ENCODE assay signal across 8 cellular contexts in the genomic region with DNA sequence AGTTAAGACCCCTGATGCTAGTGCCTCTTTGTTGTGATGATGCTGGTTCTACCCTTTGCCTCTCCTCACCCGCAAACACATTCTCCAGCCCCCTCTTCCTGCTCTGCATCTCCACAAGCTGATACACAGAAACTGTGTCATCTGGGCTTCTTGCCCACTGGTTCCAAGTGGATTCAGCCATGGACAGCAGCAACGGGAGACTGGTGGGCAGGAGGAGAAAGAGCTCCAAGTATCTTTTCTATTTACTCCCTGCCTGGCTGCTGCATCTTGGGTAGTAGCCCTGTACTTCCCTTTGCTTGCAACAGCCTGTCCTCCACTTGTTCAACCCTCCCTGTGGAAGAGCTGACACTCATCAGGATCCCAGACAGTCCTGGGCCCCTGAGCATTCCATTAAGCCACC.
"Had no signal": no experiment of that assay in that cellular context is flagged by ENCODE, and none has a peak within 500 bp of the region (broad histone marks: within the 10 kb centered on the region; RNA-seq: fewer than 3 reads in every experiment).

No MANE protein-coding gene starts in this region.

- H3K27ac ChIP-seq: HL-60 had no signal

- H3K4me3 Mint-ChIP-seq: GM23338, HFFc6, IgD-negative memory B cell had no signal

- H3K36me3 ChIP-seq: HAP-1 had no signal

- H3K36me3 Mint-ChIP-seq: IgD-negative memory B cell had no signal

- H3K4me1 Mint-ChIP-seq: GM23338, IgD-negative memory B cell had no signal

- H3K4me3 ChIP-seq: GM23338, HAP-1 had no signal

- DNase-seq: HFFc6, KBM-7 had no signal

- H3K9me3 ChIP-seq: HAP-1 had no signal

- ATAC-seq: GM23338, HCT116, HepG2 had no signal

- H3K4me2 ChIP-seq: GM23338 had no signal

- H3K4me1 ChIP-seq: HAP-1 had no signal

- H2AFZ ChIP-seq: GM23338 had no signal

- H3K27ac Mint-ChIP-seq: GM23338, HFFc6, IgD-negative memory B cell had no signal
